ENCODE assay signal across 24 cellular contexts in genomic region chr6:142797159-142797558, GRCh38.
"Had no signal": no experiment of that assay in that cellular context is flagged by ENCODE, and none has a peak within 500 bp of the region (broad histone marks: within the 10 kb centered on the region; RNA-seq: fewer than 3 reads in every experiment).

No MANE protein-coding gene starts in this region.

- H3K27me3 ChIP-seq: MG63, Peyer's patch, SJCRH30 had no signal

- H3K4me1 ChIP-seq: Peyer's patch, SJCRH30 had no signal

- H3K27me3 Mint-ChIP-seq: activated CD4-positive, alpha-beta memory T cell treated with anti-CD3 and anti-CD28 coated beads for 36 hours; activated CD4-positive, alpha-beta T cell treated with anti-CD3 and anti-CD28 coated beads, Interleukin-2, amount 10 ng/mL, durations not matched to agents 7 days and 5 days; activated T-helper 17 cell treated with anti-CD3 and anti-CD28 coated beads, Interleukin-2, amount 50 U/mL, for 72 hours; brain; IgD-negative memory B cell had no signal

- H3K4me3 ChIP-seq: MG63, Peyer's patch, SJCRH30 had no signal

- H3K36me3 Mint-ChIP-seq: brain had no signal

- FAIRE-seq: astrocyte had no signal

- H3K9me3 ChIP-seq: MG63, Peyer's patch, SJCRH30, SK-N-SH had no signal

- H3K36me3 ChIP-seq: MG63, Peyer's patch, SJCRH30 had no signal

- H3K27ac Mint-ChIP-seq: activated CD4-positive, alpha-beta T cell treated with anti-CD3 and anti-CD28 coated beads, Interleukin-2, amount 10 ng/mL, durations not matched to agents 7 days and 5 days had no signal

- ATAC-seq: activated T-cell treated with anti-CD3 and anti-CD28 coated beads, Interleukin-2, amount 50 U/mL, for 4 hours; activated T-helper 17 cell treated with anti-CD3 and anti-CD28 coated beads, Interleukin-2, amount 50 U/mL, for 72 hours had no signal

- H3K4me3 Mint-ChIP-seq: activated CD4-positive, alpha-beta memory T cell treated with anti-CD3 and anti-CD28 coated beads for 36 hours; activated CD4-positive, alpha-beta T cell treated with anti-CD3 and anti-CD28 coated beads, Interleukin-2, amount 10 ng/mL, durations not matched to agents 7 days and 5 days; activated naive CD4-positive, alpha-beta T cell treated with anti-CD3 and anti-CD28 coated beads for 36 hours; activated T-cell treated with anti-CD3 and anti-CD28 coated beads, Interleukin-2, amount 50 U/mL, for 4 hours; brain had no signal

- H3K9me3 Mint-ChIP-seq: activated CD4-positive, alpha-beta memory T cell treated with anti-CD3 and anti-CD28 coated beads for 36 hours; activated naive CD4-positive, alpha-beta T cell treated with anti-CD3 and anti-CD28 coated beads for 36 hours; activated T-helper 17 cell treated with anti-CD3 and anti-CD28 coated beads, Interleukin-2, amount 50 U/mL, for 72 hours; brain; IgD-negative memory B cell had no signal

- H3K9ac ChIP-seq: SK-N-SH had no signal

- DNase-seq: activated CD4-positive, alpha-beta memory T cell treated with anti-CD3 and anti-CD28 coated beads for 36 hours; activated CD4-positive, alpha-beta T cell treated with anti-CD3 and anti-CD28 coated beads, Interleukin-2, amount 10 ng/mL, durations not matched to agents 7 days and 5 days; activated CD4-positive, CD25-positive, alpha-beta regulatory T cell; activated CD8-positive, alpha-beta memory T cell treated with anti-CD3 and anti-CD28 coated beads for 24 hours; activated gamma-delta T cell; activated naive CD4-positive, alpha-beta T cell treated with anti-CD3 and anti-CD28 coated beads for 36 hours; activated T-cell treated with anti-CD3 and anti-CD28 coated beads, Interleukin-2, amount 50 U/mL, for 4 hours; amygdala; MG63; NCI-H1436; NCI-H2081 treated with DMSO at 0.1 percent for 48 hours; NCI-H446 treated with DMSO at 0.1 percent for 48 hours; NCI-H526; NCI-H82; NK-92 treated with Interleukin-12 subunit alpha and Interleukin-12 subunit beta, amount 100 ng/mL, for 24 hours; Peyer's patch; Right ventricle myocardium superior; SJCRH30; SK-N-SH; T-helper 1 cell had no signal
